In genomic region chr1:15965228-15965767, GRCh38 we compare ENCODE assay signal across 1 cellular context.
TF ChIP-seq lines count a peak whose summit lies in the region.

No MANE protein-coding gene starts in this region.

TF ChIP-seq in SK-N-SH treated with all-trans-retinoic acid at 6 μM for 48 hours, 23 proteins besides CTCF, POLR2A, EP300 and RAD21 (continued from another document):
- TF ChIP-seq TSHZ2 (CRISPR knock-in tag; IDR thresholded peaks at IDR 0.05) (no peak), ZC3H10 (CRISPR knock-in tag; IDR thresholded peaks at IDR 0.05) (no peak), CREB5 (CRISPR knock-in tag; IDR thresholded peaks at IDR 0.05; ENCODE audit: low read depth) (no peak), BACH2 (CRISPR knock-in tag; IDR thresholded peaks at IDR 0.05; ENCODE audit: borderline replicate concordance) (no peak), POU6F1 (CRISPR knock-in tag; IDR thresholded peaks at IDR 0.05; ENCODE audit: borderline replicate concordance, low read depth) (no peak), CSDC2 (CRISPR knock-in tag; IDR thresholded peaks at IDR 0.05) (no peak), ZNF8 (CRISPR knock-in tag; IDR thresholded peaks at IDR 0.05) (no peak), SNAI2 (CRISPR knock-in tag; IDR thresholded peaks at IDR 0.05) (no peak), PATZ1 (CRISPR knock-in tag; IDR thresholded peaks at IDR 0.05; ENCODE audit: borderline replicate concordance) (no peak)
